ENCODE assay signal across 8 cellular contexts in genomic region chr6:37499433-37500293, GRCh38. TPM values are rescaled to one million over a fixed set of nuclear protein-coding genes. Genes with fewer than 3 reads are reported as not detected.
DNase-seq lines count a peak whose midpoint lies in the region; ATAC-seq and TF ChIP-seq lines count a peak whose summit lies in the region.

TSS of gene CCDC167 (minus strand) at chr6:37499893. CDS start at chr6:37499863, 30 bp downstream.

- peak within 1 kb of the TSS; percentile 91 for H3K4me3 Mint-ChIP-seq in activated T-helper 1 cell treated with anti-CD3 and anti-CD28 coated beads, Interleukin-12 subunit alpha, Interleukin-12 subunit beta, Interleukin-2, Interleukin-4 antibody, amounts not matched to agents 30 ng/mL and 10 ng/mL and 1 ng/mL, durations not matched to agents 14 hours and 24 hours and 36 hours
- peak within 1 kb of the TSS; percentile 90 to 100 (median 98) for H3K4me3 Mint-ChIP-seq in naive thymus-derived CD4-positive, alpha-beta T cell
- peak within 1 kb of the TSS; percentile 92 for H3K4me3 Mint-ChIP-seq in stimulated activated memory B cell treated with anti-CD40 and anti-IgM and Interleukin-4, amounts not matched to agents 10 μg/mL and 1 μg/mL and 100 μg/mL, for 72 hours

- no peak for TF ChIP-seq CTCF in LNCaP clone FGC (IDR thresholded peaks at IDR 0.05; ENCODE audit: control insufficient read depth, extremely low read depth, insufficient read depth)

- no peaks in the 10 kb centered on the region for H3K27me3 ChIP-seq in naive thymus-derived CD4-positive, alpha-beta T cell (ENCODE audit: control insufficient read depth in 2 of 2, insufficient read depth in 2 of 2, low read length in 2 of 2)

- H3K27ac Mint-ChIP-seq in activated T-helper 1 cell treated with anti-CD3 and anti-CD28 coated beads, Interleukin-12 subunit alpha, Interleukin-12 subunit beta, Interleukin-2, Interleukin-4 antibody, amounts not matched to agents 30 ng/mL and 10 ng/mL and 1 ng/mL, durations not matched to agents 14 hours and 24 hours and 36 hours = peak within 1 kb of the TSS; percentile 92
- H3K27ac Mint-ChIP-seq in naive thymus-derived CD4-positive, alpha-beta T cell = peak within 1 kb of the TSS; percentile 84 to 99 (median 95)
- peak within 1 kb of the TSS; percentile 83 for H3K27ac Mint-ChIP-seq in stimulated activated memory B cell treated with anti-CD40 and anti-IgM and Interleukin-4, amounts not matched to agents 10 μg/mL and 1 μg/mL and 100 μg/mL, for 72 hours

- no peaks in the 10 kb centered on the region for H3K9me3 Mint-ChIP-seq in activated T-helper 1 cell treated with anti-CD3 and anti-CD28 coated beads, Interleukin-12 subunit alpha, Interleukin-12 subunit beta, Interleukin-2, Interleukin-4 antibody, amounts not matched to agents 30 ng/mL and 10 ng/mL and 1 ng/mL, durations not matched to agents 14 hours and 24 hours and 36 hours
- H3K9me3 Mint-ChIP-seq in naive thymus-derived CD4-positive, alpha-beta T cell = no peaks in the 10 kb centered on the region
- no peaks in the 10 kb centered on the region for H3K9me3 Mint-ChIP-seq in stimulated activated memory B cell treated with anti-CD40 and anti-IgM and Interleukin-4, amounts not matched to agents 10 μg/mL and 1 μg/mL and 100 μg/mL, for 72 hours

- CTCF ChIA-PET in naive thymus-derived CD4-positive, alpha-beta T cell (lab: Charles Lee) = interaction anchor here (1.8 to 8.1 kb wide), 2 partner anchors 15 to 17 kb away, joined by 4 to 54 read pairs; no protein-coding TSS in a partner anchor

- intact Hi-C loops in activated T-helper 1 cell treated with anti-CD3 and anti-CD28 coated beads, Interleukin-12 subunit alpha, Interleukin-12 subunit beta, Interleukin-2, Interleukin-4 antibody, amounts not matched to agents 30 ng/mL and 10 ng/mL and 1 ng/mL, durations not matched to agents 14 hours and 24 hours and 36 hours (cut with micrococcal nuclease) = loop anchor here (1.0 to 5.0 kb wide), 4 partner anchors 54 to 1138 kb away; partner anchors contain the start of genes BTBD9, MDGA1 and ZFAND3
- intact Hi-C loops in naive thymus-derived CD4-positive, alpha-beta T cell (cut with micrococcal nuclease) = loop anchor here (1.0 to 5.0 kb wide), 9 partner anchors 10 to 1138 kb away; partner anchors contain the start of genes CMTR1 (in 2 of the 2), MDGA1 (in 2 of the 2), BTBD9 (in 1 of the 2) and ZFAND3 (in 1 of the 2)

- peak within 1 kb of the TSS; percentile 93 for H3K4me3 ChIP-seq in LNCaP clone FGC (ENCODE audit: low read depth, low read length)
- H3K4me3 ChIP-seq in naive thymus-derived CD4-positive, alpha-beta T cell (ENCODE audit: low read length) = peak within 1 kb of the TSS; percentile 78

- peak; percentile 76 for ATAC-seq in naive thymus-derived CD4-positive, alpha-beta T cell
- ATAC-seq in stimulated activated memory B cell treated with anti-CD40 and anti-IgM and Interleukin-4, amounts not matched to agents 10 μg/mL and 1 μg/mL and 100 μg/mL, for 72 hours = peak; percentile 97

- no peaks in the 10 kb centered on the region for H3K36me3 ChIP-seq in naive thymus-derived CD4-positive, alpha-beta T cell (ENCODE audit: control insufficient read depth in 2 of 3, insufficient read depth in 3 of 3, low read length in 3 of 3)

- peaks cover 17% of the 10 kb centered on the region for H3K36me3 Mint-ChIP-seq in activated T-helper 1 cell treated with anti-CD3 and anti-CD28 coated beads, Interleukin-12 subunit alpha, Interleukin-12 subunit beta, Interleukin-2, Interleukin-4 antibody, amounts not matched to agents 30 ng/mL and 10 ng/mL and 1 ng/mL, durations not matched to agents 14 hours and 24 hours and 36 hours (ENCODE audit: low read depth)
- H3K36me3 Mint-ChIP-seq in naive thymus-derived CD4-positive, alpha-beta T cell = peaks cover 0 to 6% (median 3%) of the 10 kb centered on the region in 5 donors
- no peaks in the 10 kb centered on the region for H3K36me3 Mint-ChIP-seq in stimulated activated memory B cell treated with anti-CD40 and anti-IgM and Interleukin-4, amounts not matched to agents 10 μg/mL and 1 μg/mL and 100 μg/mL, for 72 hours

- POLR2A ChIA-PET in naive thymus-derived CD4-positive, alpha-beta T cell (lab: Charles Lee) = interaction anchor here (1.0 to 16.9 kb wide), 2 partner anchors 14 to 25 kb away, joined by 3 to 376 read pairs; no protein-coding TSS in a partner anchor

- no peaks in the 10 kb centered on the region for H3K27me3 Mint-ChIP-seq in activated T-helper 1 cell treated with anti-CD3 and anti-CD28 coated beads, Interleukin-12 subunit alpha, Interleukin-12 subunit beta, Interleukin-2, Interleukin-4 antibody, amounts not matched to agents 30 ng/mL and 10 ng/mL and 1 ng/mL, durations not matched to agents 14 hours and 24 hours and 36 hours (ENCODE audit: insufficient read depth)
- no peaks in the 10 kb centered on the region for H3K27me3 Mint-ChIP-seq in naive thymus-derived CD4-positive, alpha-beta T cell
- no peaks in the 10 kb centered on the region for H3K27me3 Mint-ChIP-seq in stimulated activated memory B cell treated with anti-CD40 and anti-IgM and Interleukin-4, amounts not matched to agents 10 μg/mL and 1 μg/mL and 100 μg/mL, for 72 hours

- peaks cover 79% of the 10 kb centered on the region for H3K4me1 Mint-ChIP-seq in activated T-helper 1 cell treated with anti-CD3 and anti-CD28 coated beads, Interleukin-12 subunit alpha, Interleukin-12 subunit beta, Interleukin-2, Interleukin-4 antibody, amounts not matched to agents 30 ng/mL and 10 ng/mL and 1 ng/mL, durations not matched to agents 14 hours and 24 hours and 36 hours (ENCODE audit: low read depth)
- peaks cover 60 to 93% (median 85%) of the 10 kb centered on the region in 7 donors for H3K4me1 Mint-ChIP-seq in naive thymus-derived CD4-positive, alpha-beta T cell
- peaks cover 83% of the 10 kb centered on the region for H3K4me1 Mint-ChIP-seq in stimulated activated memory B cell treated with anti-CD40 and anti-IgM and Interleukin-4, amounts not matched to agents 10 μg/mL and 1 μg/mL and 100 μg/mL, for 72 hours

- peaks cover 60 to 67% of the 10 kb centered on the region in 2 donors for H3K4me1 ChIP-seq in naive thymus-derived CD4-positive, alpha-beta T cell (ENCODE audit: control insufficient read depth in 2 of 2, insufficient read depth in 2 of 2, low read length in 2 of 2)

- peak; percentile 97 for DNase-seq in EH (ENCODE audit: low read depth)
- peak; percentile 99 for DNase-seq in H4 (ENCODE audit: low spot score)
- DNase-seq in LNCaP clone FGC (ENCODE audit: low read depth) = peak; percentile 79
- DNase-seq in RPMI8226 = peak; percentile 95
- peak; percentile 96 for DNase-seq in activated T-helper 1 cell treated with anti-CD3 and anti-CD28 coated beads, Interleukin-12 subunit alpha, Interleukin-12 subunit beta, Interleukin-2, Interleukin-4 antibody, amounts not matched to agents 30 ng/mL and 10 ng/mL and 1 ng/mL, durations not matched to agents 14 hours and 24 hours and 36 hours (ENCODE audit: low spot score)
- DNase-seq in fibroblast of gingiva (ENCODE audit: low read depth) = peak; percentile 92
- DNase-seq in naive thymus-derived CD4-positive, alpha-beta T cell = peak; percentile 86 to 96 (median 90)

- no peaks in the 10 kb centered on the region for H3K9me3 ChIP-seq in naive thymus-derived CD4-positive, alpha-beta T cell (ENCODE audit: control insufficient read depth in 2 of 3, low read length in 3 of 3)

- peak within 1 kb of the TSS; percentile 91 for H3K27ac ChIP-seq in naive thymus-derived CD4-positive, alpha-beta T cell (ENCODE audit: low read depth, low read length)

RNA-seq across cellular contexts. Expression of gene CCDC167, which starts in this region (rescaled TPM):
- 44.2 and 53.5 TPM in 2 replicates for total RNA-seq in H4 (2014; rRNA removed; shearing (Covaris generic))
- 66.6 and 72.4 TPM in 2 replicates for total RNA-seq in activated T-helper 1 cell treated with anti-CD3 and anti-CD28 coated beads, Interleukin-12 subunit alpha, Interleukin-12 subunit beta, Interleukin-2, Interleukin-4 antibody, amounts not matched to agents 30 ng/mL and 10 ng/mL and 1 ng/mL, durations not matched to agents 14 hours and 24 hours and 36 hours
- 10 to 100 TPM; 13.8 to 55.1 (median 18.0) TPM for total RNA-seq in naive thymus-derived CD4-positive, alpha-beta T cell
- 10 to 100 TPM; 94.0 to 95.5 TPM for polyA plus RNA-seq in naive thymus-derived CD4-positive, alpha-beta T cell

Comparison
In these comparisons a context has a peak if more than half of its experiments do, and no peak if none do; other contexts are left out.
1. Peak in every context shown above with its lines: DNase-seq, ATAC-seq, H3K4me3 ChIP-seq and H3K27ac ChIP-seq.